ENCODE assay signal across 20 cellular contexts in the genomic region with DNA sequence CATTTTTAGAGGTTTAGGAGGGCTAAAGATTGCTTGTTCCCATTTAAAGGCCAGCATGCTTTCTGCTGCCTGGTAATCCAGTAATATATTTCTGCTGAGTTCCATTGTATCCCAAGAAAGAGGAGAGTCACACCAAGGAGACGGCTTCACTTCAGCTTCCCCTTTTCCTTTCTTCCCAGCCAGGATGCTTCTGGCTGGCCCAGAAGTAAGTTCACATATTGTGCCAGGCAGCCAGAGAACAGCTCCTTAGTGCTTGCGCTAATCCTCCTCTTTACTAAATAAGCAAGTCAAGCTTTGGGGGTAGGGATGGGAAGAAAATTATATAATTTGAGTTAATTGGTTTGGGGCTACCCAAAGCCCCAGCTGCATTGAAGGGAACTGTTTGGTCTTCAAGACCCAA.
"Had no signal": no experiment of that assay in that cellular context is flagged by ENCODE, and none has a peak within 500 bp of the region (broad histone marks: within the 10 kb centered on the region; RNA-seq: fewer than 3 reads in every experiment).

No MANE protein-coding gene starts in this region.

- H3K36me3 Mint-ChIP-seq: natural killer cell treated with Interleukin-12 subunit alpha and Interleukin-12 subunit beta and Interleukin-15 and Interleukin-18, amount 100 ng/mL, for 72 hours; stimulated activated memory B cell treated with anti-CD40 and anti-IgM and Interleukin-4, amounts not matched to agents 10 μg/mL and 1 μg/mL and 100 μg/mL, for 72 hours had no signal

- H3K9me3 Mint-ChIP-seq: dendritic cell treated with granulocyte-macrophage colony-stimulating factor and Interleukin-4, amounts not matched to agents 40 ng/mL and 50 ng/mL, for 4 days; natural killer cell treated with Interleukin-12 subunit alpha and Interleukin-12 subunit beta and Interleukin-15 and Interleukin-18, amount 100 ng/mL, for 72 hours; stimulated activated memory B cell treated with anti-CD40 and anti-IgM and Interleukin-4, amounts not matched to agents 10 μg/mL and 1 μg/mL and 100 μg/mL, for 72 hours; stimulated activated naive CD8-positive, alpha-beta T cell treated with anti-CD3 and anti-CD28 coated beads, Interleukin-15, Interleukin-2, amounts not matched to agents 100 ng/mL and 50 ng/mL, for 24 hours had no signal

- H3K27ac ChIP-seq: esophagus squamous epithelium, gastroesophageal sphincter, spleen, tibial artery, upper lobe of right lung, vagina had no signal

- H3K9me3 ChIP-seq: esophagus squamous epithelium, gastroesophageal sphincter, spleen, tibial artery, upper lobe of right lung, vagina had no signal

- H3K27me3 ChIP-seq: esophagus squamous epithelium, gastroesophageal sphincter, spleen, upper lobe of right lung, vagina had no signal

- H3K36me3 ChIP-seq: esophagus squamous epithelium, gastroesophageal sphincter, spleen, tibial artery, upper lobe of right lung, vagina had no signal

- H3K27ac Mint-ChIP-seq: dendritic cell treated with granulocyte-macrophage colony-stimulating factor and Interleukin-4, amounts not matched to agents 40 ng/mL and 50 ng/mL, for 4 days; natural killer cell treated with Interleukin-12 subunit alpha and Interleukin-12 subunit beta and Interleukin-15 and Interleukin-18, amount 100 ng/mL, for 72 hours; stimulated activated memory B cell treated with anti-CD40 and anti-IgM and Interleukin-4, amounts not matched to agents 10 μg/mL and 1 μg/mL and 100 μg/mL, for 72 hours; stimulated activated naive CD8-positive, alpha-beta T cell treated with anti-CD3 and anti-CD28 coated beads, Interleukin-15, Interleukin-2, amounts not matched to agents 100 ng/mL and 50 ng/mL, for 24 hours had no signal

- H3K4me1 ChIP-seq: esophagus squamous epithelium, tibial artery, upper lobe of right lung, vagina had no signal

- H3K4me3 ChIP-seq: esophagus squamous epithelium, gastroesophageal sphincter, spleen, tibial artery, upper lobe of right lung, vagina had no signal

- DNase-seq: esophagus squamous epithelium; foreskin fibroblast; head of caudate nucleus; islet precursor cell; mammary epithelial cell; posterior cingulate gyrus; spleen; stimulated activated CD4-positive, alpha-beta T cell treated with anti-CD3 and anti-CD28 coated beads, Interleukin-15, amount 100 ng/mL, for 24 hours; stimulated activated CD4-positive, alpha-beta T cell treated with anti-CD3 and anti-CD28 coated beads, Interleukin-1b, Interleukin-23, amount 100 ng/mL, for 48 hours; stimulated activated CD4-positive, alpha-beta T cell treated with anti-CD3 and anti-CD28 coated beads, Interleukin-4, amount 100 ng/mL, for 24 hours; tibial artery; upper lobe of right lung had no signal

- H3K27me3 Mint-ChIP-seq: stimulated activated memory B cell treated with anti-CD40 and anti-IgM and Interleukin-4, amounts not matched to agents 10 μg/mL and 1 μg/mL and 100 μg/mL, for 72 hours had no signal

- H3K4me1 Mint-ChIP-seq: stimulated activated memory B cell treated with anti-CD40 and anti-IgM and Interleukin-4, amounts not matched to agents 10 μg/mL and 1 μg/mL and 100 μg/mL, for 72 hours had no signal

- ATAC-seq: gastroesophageal sphincter; left lobe of liver; natural killer cell treated with Interleukin-12 subunit alpha and Interleukin-12 subunit beta and Interleukin-15 and Interleukin-18, amount 100 ng/mL, for 72 hours; sciatic nerve; stimulated activated memory B cell treated with anti-CD40 and anti-IgM and Interleukin-4, amounts not matched to agents 10 μg/mL and 1 μg/mL and 100 μg/mL, for 72 hours; upper lobe of right lung had no signal

- H3K4me3 Mint-ChIP-seq: dendritic cell treated with granulocyte-macrophage colony-stimulating factor and Interleukin-4, amounts not matched to agents 40 ng/mL and 50 ng/mL, for 4 days; natural killer cell treated with Interleukin-12 subunit alpha and Interleukin-12 subunit beta and Interleukin-15 and Interleukin-18, amount 100 ng/mL, for 72 hours; stimulated activated memory B cell treated with anti-CD40 and anti-IgM and Interleukin-4, amounts not matched to agents 10 μg/mL and 1 μg/mL and 100 μg/mL, for 72 hours; stimulated activated naive CD8-positive, alpha-beta T cell treated with anti-CD3 and anti-CD28 coated beads, Interleukin-15, Interleukin-2, amounts not matched to agents 100 ng/mL and 50 ng/mL, for 24 hours had no signal
